Comparison of ENCODE assay signal across 8 cellular contexts in the genomic region with DNA sequence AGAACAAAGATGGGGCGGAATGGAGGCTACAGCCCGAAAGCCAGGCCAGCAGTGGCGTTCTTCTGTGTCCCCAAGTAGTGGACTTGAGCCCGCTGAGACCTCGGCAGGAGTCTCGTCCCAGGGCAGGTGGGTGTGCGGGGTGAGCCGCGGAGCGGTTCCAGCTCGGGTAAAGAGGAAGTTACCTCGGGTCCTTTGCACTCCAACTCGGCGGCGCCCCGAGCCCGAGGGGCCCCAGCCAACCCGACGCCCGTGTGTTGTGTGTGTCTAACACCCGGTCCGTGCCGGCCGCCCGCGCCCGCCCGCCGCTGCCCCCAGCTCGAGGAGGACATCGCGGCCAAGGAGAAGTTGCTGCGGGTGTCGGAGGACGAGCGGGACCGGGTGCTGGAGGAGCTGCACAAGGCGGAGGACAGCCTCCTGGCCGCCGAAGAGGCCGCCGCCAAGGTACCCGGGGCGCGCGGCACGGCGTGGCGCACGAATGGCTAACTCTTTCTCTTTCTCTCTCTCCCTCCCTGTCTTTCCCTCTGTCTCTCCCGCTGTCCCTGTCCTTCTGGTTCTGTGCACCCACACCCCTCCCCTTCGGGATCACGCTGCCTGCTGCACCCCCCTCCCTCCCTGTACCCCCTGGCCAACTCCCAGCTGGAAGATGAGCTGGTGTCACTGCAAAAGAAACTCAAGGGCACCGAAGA. TPM values are rescaled to one million over a fixed set of nuclear protein-coding genes. Genes with fewer than 3 reads are reported as not detected.
A peak's percentile ranks its signal among the peaks of the same experiment; 100 is the strongest.
DNase-seq lines count a peak whose midpoint lies in the region; ATAC-seq lines count a peak whose summit lies in the region.

No MANE protein-coding gene starts in this region.

- H3K27me3 Mint-ChIP-seq in activated T-cell treated with anti-CD3 and anti-CD28 coated beads, Interleukin-2, amount 50 U/mL, for 4 hours (ENCODE audit: low read depth) = peaks cover 66% of the 10 kb centered on the region

- ATAC-seq in activated T-cell treated with anti-CD3 and anti-CD28 coated beads, Interleukin-2, amount 50 U/mL, for 4 hours = no peak
- ATAC-seq in GM19463 (IDR thresholded peaks at IDR 0.05; ENCODE audit: unreplicated experiment) (no peak), HG03097 (IDR thresholded peaks at IDR 0.05; ENCODE audit: low FRiP score, unreplicated experiment) (no peak)

- peak overlapping the region; percentile 86 for H3K4me3 ChIP-seq in rectal smooth muscle tissue (ENCODE audit: low read length)

- peak overlapping the region; percentile 71 for H3K4me3 Mint-ChIP-seq in activated T-cell treated with anti-CD3 and anti-CD28 coated beads, Interleukin-2, amount 50 U/mL, for 4 hours

- H3K27ac ChIP-seq in rectal smooth muscle tissue (ENCODE audit: low read depth, low read length) = peak overlapping the region; percentile 98

- H3K9me3 Mint-ChIP-seq in activated T-cell treated with anti-CD3 and anti-CD28 coated beads, Interleukin-2, amount 50 U/mL, for 4 hours = no peaks in the 10 kb centered on the region

- peaks cover 18% of the 10 kb centered on the region for H3K36me3 ChIP-seq in rectal smooth muscle tissue (ENCODE audit: control insufficient read depth, insufficient read depth, low read length)

- DNase-seq in activated CD4-positive, alpha-beta T cell treated with anti-CD3 and anti-CD28 coated beads for 48 hours = peak; percentile 19
- DNase-seq in activated CD4-positive, alpha-beta T cell treated with anti-CD3 and anti-CD28 coated beads, Interleukin-2, amount 50 U/mL, for 1 hour = no peak
- DNase-seq in activated T-cell treated with anti-CD3 and anti-CD28 coated beads, Interleukin-2, amount 50 U/mL, for 4 hours = no peak
- DNase-seq in cardiac septum (ENCODE audit: low spot score) (peak; percentile 79), NCI-H1694 treated with DMSO at 0.1 percent for 48 hours (lab: John Stamatoyannopoulos, UW) (no peak)

- H3K9ac ChIP-seq in rectal smooth muscle tissue (ENCODE audit: low read length) = peak overlapping the region; percentile 91

- peaks cover 6% of the 10 kb centered on the region for H3K27me3 ChIP-seq in rectal smooth muscle tissue (ENCODE audit: control insufficient read depth, insufficient read depth, low read length)

- peaks cover 10% of the 10 kb centered on the region for H3K4me1 Mint-ChIP-seq in activated T-cell treated with anti-CD3 and anti-CD28 coated beads, Interleukin-2, amount 50 U/mL, for 4 hours (ENCODE audit: low read depth)

- intact Hi-C loops in cardiac septum (cut with DNase I) = loop anchor here (2.0 to 10.0 kb wide), 5 partner anchors 46 to 261 kb away; a partner anchor contains a TSS

- H3K4me1 ChIP-seq in rectal smooth muscle tissue (ENCODE audit: control insufficient read depth, insufficient read depth, low read length) = peaks cover 17% of the 10 kb centered on the region

- no peaks in the 10 kb centered on the region for H3K36me3 Mint-ChIP-seq in activated T-cell treated with anti-CD3 and anti-CD28 coated beads, Interleukin-2, amount 50 U/mL, for 4 hours (ENCODE audit: insufficient read depth)

RNA-seq across cellular contexts. Expression of a gene that starts 1.0 kb away (rescaled TPM):
- total RNA-seq in activated T-cell treated with anti-CD3 and anti-CD28 coated beads, Interleukin-2, amount 50 U/mL, for 4 hours = 10 to 100 TPM in 1 of 3 donors, 1 to 10 TPM in 2; 9.5 to 11.4 (median 9.5) TPM
- total RNA-seq in cardiac septum = 14,297 TPM

Comparison
In these comparisons a context has a peak if more than half of its experiments do, and no peak if none do; other contexts are left out.
1. DNase-seq: peak in activated CD4-positive, alpha-beta T cell treated with anti-CD3 and anti-CD28 coated beads for 48 hours (single experiment) and cardiac septum (single experiment); none in activated CD4-positive, alpha-beta T cell treated with anti-CD3 and anti-CD28 coated beads, Interleukin-2, amount 50 U/mL, for 1 hour (single experiment), activated T-cell treated with anti-CD3 and anti-CD28 coated beads, Interleukin-2, amount 50 U/mL, for 4 hours (single experiment) and NCI-H1694 treated with DMSO at 0.1 percent for 48 hours (single experiment).
2. RNA of a gene that starts 1.0 kb away (total RNA-seq): 14,297 TPM in cardiac septum (single experiment); 9.5 to 11.4 TPM in activated T-cell treated with anti-CD3 and anti-CD28 coated beads, Interleukin-2, amount 50 U/mL, for 4 hours; every median in the first group is over 1,000 times any median in the second.